In the genomic region with DNA sequence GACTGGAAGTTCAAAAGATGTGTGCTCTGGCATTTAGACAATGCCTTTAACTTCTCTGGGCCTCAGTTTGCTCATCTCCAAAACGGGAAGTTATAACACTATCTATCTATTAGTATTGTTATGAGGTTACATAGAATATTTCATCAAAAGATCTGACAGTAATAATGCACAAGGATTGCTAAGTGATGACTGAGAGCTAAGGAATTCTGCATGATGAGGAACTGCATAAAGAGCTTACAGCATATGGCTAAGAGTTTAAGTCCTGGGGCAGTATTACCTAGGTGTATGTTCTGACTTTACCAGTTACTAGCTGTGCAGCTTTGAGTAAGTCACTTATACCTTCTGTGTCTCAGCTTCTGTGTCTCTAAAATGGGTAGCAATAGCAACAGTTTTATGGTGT, we compare ENCODE assay signal across 1 cellular context.
TF ChIP-seq lines count a peak whose summit lies in the region.

No MANE protein-coding gene starts in this region.

TF ChIP-seq in IMR-90, 13 proteins besides CTCF, POLR2A, EP300 and RAD21 (continued from another document):
- TF ChIP-seq, protein P1, sequence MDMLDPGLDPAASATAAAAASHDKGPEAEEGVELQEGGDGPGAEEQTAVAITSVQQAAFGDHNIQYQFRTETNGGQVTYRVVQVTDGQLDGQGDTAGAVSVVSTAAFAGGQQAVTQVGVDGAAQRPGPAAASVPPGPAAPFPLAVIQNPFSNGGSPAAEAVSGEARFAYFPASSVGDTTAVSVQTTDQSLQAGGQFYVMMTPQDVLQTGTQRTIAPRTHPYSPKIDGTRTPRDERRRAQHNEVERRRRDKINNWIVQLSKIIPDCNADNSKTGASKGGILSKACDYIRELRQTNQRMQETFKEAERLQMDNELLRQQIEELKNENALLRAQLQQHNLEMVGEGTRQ (IDR thresholded peaks at IDR 0.05; ENCODE audit: low read depth, low read length), result no peak
- TF ChIP-seq MAFK (IDR thresholded peaks at IDR 0.05; ENCODE audit: low read depth, low read length) (no peak), MXI1 (IDR thresholded peaks at IDR 0.05; ENCODE audit: borderline replicate concordance, low read depth, low read length) (no peak), FOS (IDR thresholded peaks at IDR 0.05; ENCODE audit: low read depth, low read length) (no peak), CEBPB (IDR thresholded peaks at IDR 0.05; ENCODE audit: low read depth, low read length) (no peak), CHD1 (IDR thresholded peaks at IDR 0.05; ENCODE audit: low read depth, low read length) (no peak), BHLHE40 (IDR thresholded peaks at IDR 0.05; ENCODE audit: low read depth, low read length) (no peak)
